Comparison of ENCODE assay signal across 8 cellular contexts in the genomic region with DNA sequence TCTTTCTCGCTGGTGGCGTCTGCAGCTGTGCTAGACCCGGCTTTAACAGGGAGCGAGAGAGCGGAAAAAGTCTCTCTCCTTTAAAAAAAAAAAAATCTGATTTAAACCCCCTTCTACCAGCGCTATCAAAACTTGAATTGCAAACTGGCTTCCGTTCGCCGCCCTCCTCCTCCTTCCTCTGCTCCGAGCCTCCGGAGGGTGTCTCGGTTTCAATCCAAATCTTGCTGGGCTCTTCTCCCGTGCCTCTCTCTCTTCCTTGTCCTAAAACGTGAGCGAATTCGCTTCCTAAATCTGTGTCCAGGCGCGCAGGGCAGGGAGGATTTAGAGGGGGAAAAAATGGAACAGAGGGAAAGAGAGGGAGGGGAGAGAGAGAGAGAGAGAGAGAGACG. TPM values are rescaled to one million over a fixed set of nuclear protein-coding genes. Genes with fewer than 3 reads are reported as not detected.
DNase-seq lines count a peak whose midpoint lies in the region; ATAC-seq and TF ChIP-seq lines count a peak whose summit lies in the region.

No MANE protein-coding gene starts in this region.

- in situ Hi-C loops in astrocyte of the spinal cord (cut with HindIII; ENCODE audit: low sequenced_read_pairs), result no loop called here

- TF ChIP-seq CTCF in astrocyte of the spinal cord (IDR thresholded peaks at IDR 0.05; ENCODE audit: low read depth, low read length), result no peak

- peaks cover 0 to 12% (median 6%) of the 10 kb centered on the region in 3 donors for H3K4me1 Mint-ChIP-seq in IgD-negative memory B cell
- peaks cover 26 to 55% of the 10 kb centered on the region in 2 donors for H3K4me1 Mint-ChIP-seq in stimulated activated naive B cell treated with anti-CD40 and anti-IgM and Interleukin-4, amounts not matched to agents 10 μg/mL and 1 μg/mL and 100 μg/mL, for 72 hours

- no peaks in the 10 kb centered on the region for H3K36me3 ChIP-seq in iPS-20b (ENCODE audit: insufficient read depth, low read depth, low read length)

- H3K27me3 ChIP-seq in iPS-20b (ENCODE audit: insufficient read depth, low read length), result peaks cover 97% of the 10 kb centered on the region

- no peaks in the 10 kb centered on the region for H3K9me3 ChIP-seq in iPS-20b (ENCODE audit: insufficient read depth, low read depth, low read length)

- DNase-seq in astrocyte of the spinal cord (ENCODE audit: low read depth, low spot score) (no peak), NCI-H187 treated with DMSO at 0.1 percent for 48 hours (lab: John Stamatoyannopoulos, UW) (no peak), NCI-H446 treated with DMSO at 0.1 percent for 48 hours (lab: John Stamatoyannopoulos, UW) (no peak), NCI-H1048 (lab: John Stamatoyannopoulos, UW) (no peak), NCI-H128 (lab: John Stamatoyannopoulos, UW; ENCODE audit: unreplicated experiment) (no peak)
- no peak for DNase-seq in stimulated activated naive B cell treated with anti-CD40 and anti-IgM and Interleukin-4, amounts not matched to agents 10 μg/mL and 1 μg/mL and 100 μg/mL, for 72 hours

- H3K27ac Mint-ChIP-seq in IgD-negative memory B cell, result no peak overlapping the region
- H3K27ac Mint-ChIP-seq in stimulated activated naive B cell treated with anti-CD40 and anti-IgM and Interleukin-4, amounts not matched to agents 10 μg/mL and 1 μg/mL and 100 μg/mL, for 72 hours, result peak overlapping the region; percentile 82

- no peak overlapping the region for H3K9ac ChIP-seq in iPS-20b (ENCODE audit: low read depth, low read length)

- peaks cover 0 to 6% (median 0%) of the 10 kb centered on the region in 3 donors for H3K9me3 Mint-ChIP-seq in IgD-negative memory B cell
- peaks cover 2 to 7% of the 10 kb centered on the region in 2 donors for H3K9me3 Mint-ChIP-seq in stimulated activated naive B cell treated with anti-CD40 and anti-IgM and Interleukin-4, amounts not matched to agents 10 μg/mL and 1 μg/mL and 100 μg/mL, for 72 hours

- no peak overlapping the region for H3K27ac ChIP-seq in iPS-20b (ENCODE audit: low read length)

- peak overlapping the region in 3 of 4 donors; percentile 70 to 80 (median 76) for H3K4me3 Mint-ChIP-seq in IgD-negative memory B cell
- H3K4me3 Mint-ChIP-seq in stimulated activated naive B cell treated with anti-CD40 and anti-IgM and Interleukin-4, amounts not matched to agents 10 μg/mL and 1 μg/mL and 100 μg/mL, for 72 hours, result peak overlapping the region; percentile 82 to 84

- H3K4me1 ChIP-seq in iPS-20b (ENCODE audit: insufficient read depth, low read length), result peaks cover 25% of the 10 kb centered on the region

- peaks cover 85% of the 10 kb centered on the region for H3K27me3 Mint-ChIP-seq in IgD-negative memory B cell
- H3K27me3 Mint-ChIP-seq in stimulated activated naive B cell treated with anti-CD40 and anti-IgM and Interleukin-4, amounts not matched to agents 10 μg/mL and 1 μg/mL and 100 μg/mL, for 72 hours, result peaks cover 84 to 92% of the 10 kb centered on the region in 2 donors

- ATAC-seq in stimulated activated naive B cell treated with anti-CD40 and anti-IgM and Interleukin-4, amounts not matched to agents 10 μg/mL and 1 μg/mL and 100 μg/mL, for 72 hours (replicated peaks), result no peak

- H3K4me3 ChIP-seq in astrocyte of the spinal cord (ENCODE audit: low read depth, low read length) (peak overlapping the region; percentile 93), iPS-20b (ENCODE audit: low read length) (peak overlapping the region; percentile 63)

- peaks cover 5% of the 10 kb centered on the region for H3K36me3 Mint-ChIP-seq in IgD-negative memory B cell
- peaks cover 0 to 12% of the 10 kb centered on the region in 2 donors for H3K36me3 Mint-ChIP-seq in stimulated activated naive B cell treated with anti-CD40 and anti-IgM and Interleukin-4, amounts not matched to agents 10 μg/mL and 1 μg/mL and 100 μg/mL, for 72 hours

RNA-seq across cellular contexts. Expression of a gene that starts 0.3 kb away (rescaled TPM):
- not detected for polyA plus RNA-seq in IgD-negative memory B cell
